In genomic region chr18:78729099-78729467, GRCh38 we compare ENCODE assay signal across 20 cellular contexts.
A peak's percentile ranks its signal among the peaks of the same experiment; 100 is the strongest.
DNase-seq lines count a peak whose midpoint lies in the region; ATAC-seq and TF ChIP-seq lines count a peak whose summit lies in the region.
"Had no signal": no experiment of that assay in that cellular context is flagged by ENCODE, and none has a peak within 500 bp of the region (broad histone marks: within the 10 kb centered on the region; RNA-seq: fewer than 3 reads in every experiment).

No MANE protein-coding gene starts in this region.

- H4K91ac ChIP-seq in H9 (ENCODE audit: insufficient read length, low read depth, low read length) = no peak overlapping the region

- no peak for TF ChIP-seq POLR2A in spleen (IDR thresholded peaks at IDR 0.05)

- no peak overlapping the region for H3K4me3 Mint-ChIP-seq in H9
- H3K4me3 Mint-ChIP-seq in osteocyte (ENCODE audit: unreplicated experiment) = no peak overlapping the region
- H3K4me3 Mint-ChIP-seq: B cell; CD8-positive, alpha-beta T cell; GM23338; HFFc6 had no signal

- H2BK5ac ChIP-seq in H9 (ENCODE audit: insufficient read length, low read length) = no peak overlapping the region

- no peaks in the 10 kb centered on the region for H3K79me2 ChIP-seq in H9 (ENCODE audit: insufficient read depth, low read length)

- H3K9me3 ChIP-seq in H9 (ENCODE audit: control insufficient read depth, low read depth, low read length) (no peaks in the 10 kb centered on the region), spleen (no peaks in the 10 kb centered on the region)
- H3K9me3 ChIP-seq: BLaER1 treated with 17β-estradiol and CSF1 and Interleukin-3, amounts not matched to agents 10 nM and 100 nM had no signal

- no peak overlapping the region for H2AK5ac ChIP-seq in H9 (ENCODE audit: insufficient read length, low read length)

- H3K4me3 ChIP-seq in spleen = no peak overlapping the region
- H3K4me3 ChIP-seq: BLaER1 treated with 17β-estradiol and CSF1 and Interleukin-3, amounts not matched to agents 10 nM and 100 nM; GM23338 had no signal

- H3T11ph ChIP-seq in H9 (ENCODE audit: low read length) = no peak overlapping the region

- no peak overlapping the region for H2BK15ac ChIP-seq in H9 (ENCODE audit: low read depth, low read length)

- H3K23ac ChIP-seq in H9 (ENCODE audit: insufficient read length, low read depth, low read length) = no peak overlapping the region

- no peak overlapping the region for H2BK20ac ChIP-seq in H9 (ENCODE audit: low read depth, low read length, poor library complexity, severe bottlenecking)

- H4K20me1 ChIP-seq in H9 (ENCODE audit: control insufficient read depth, insufficient read depth, insufficient read length) = no peaks in the 10 kb centered on the region

- H3K79me1 ChIP-seq in H9 (ENCODE audit: insufficient read depth, low read depth, low read length, poor library complexity, severe bottlenecking) = no peaks in the 10 kb centered on the region

- no peak overlapping the region for H2AFZ ChIP-seq in H9 (ENCODE audit: low read length)
- H2AFZ ChIP-seq: GM23338 had no signal

- no peak overlapping the region for H3K56ac ChIP-seq in H9 (ENCODE audit: insufficient read length, low read depth, low read length)

- H2BK12ac ChIP-seq in H9 (ENCODE audit: insufficient read length, low read depth, low read length) = no peak overlapping the region

- H3K27me3 Mint-ChIP-seq in H9 (ENCODE audit: low read depth) = peaks cover 5% of the 10 kb centered on the region
- no peaks in the 10 kb centered on the region for H3K27me3 Mint-ChIP-seq in osteocyte (ENCODE audit: unreplicated experiment)

- H3K27ac ChIP-seq in H9 (ENCODE audit: insufficient read length, low read depth, low read length) = no peak overlapping the region
- no peak overlapping the region for H3K27ac ChIP-seq in spleen
- H3K27ac ChIP-seq: BLaER1 treated with 17β-estradiol and CSF1 and Interleukin-3, amounts not matched to agents 10 nM and 100 nM had no signal

- TF ChIP-seq CTCF in H9 (conservative IDR thresholded peaks at IDR 0.05) = no peak
- TF ChIP-seq CTCF in osteocyte (IDR thresholded peaks at IDR 0.05) = no peak
- no peak for TF ChIP-seq CTCF in spleen (IDR thresholded peaks at IDR 0.05 in 8 of 11, conservative IDR thresholded peaks at IDR 0.05 in 3 of 11)

- peaks cover 5% of the 10 kb centered on the region; the same call in 1 of the 2 replicates for H3K4me1 ChIP-seq in H9 (ENCODE audit: insufficient read depth, low read length)
- no peaks in the 10 kb centered on the region for H3K4me1 ChIP-seq in spleen

- H3K36me3 Mint-ChIP-seq in H9 (ENCODE audit: insufficient read depth in 1 of 3, low read depth in 3 of 3) = no peaks in the 10 kb centered on the region; a peak in 1 of 7 replicates
- H3K36me3 Mint-ChIP-seq in osteocyte (ENCODE audit: unreplicated experiment) = no peaks in the 10 kb centered on the region
- H3K36me3 Mint-ChIP-seq: CD8-positive, alpha-beta T cell had no signal

- H3K4ac ChIP-seq in H9 (ENCODE audit: low read depth, low read length) = no peak overlapping the region

- H4K5ac ChIP-seq in H9 (ENCODE audit: insufficient read length, low read depth, low read length) = no peak overlapping the region

- H3K18ac ChIP-seq in H9 (ENCODE audit: insufficient read length, low read depth, low read length) = no peak overlapping the region

- intact Hi-C loops in spleen (cut with DNase I; ENCODE audit: low total_unique reads) = no loop called here

- H3K23me2 ChIP-seq in H9 (ENCODE audit: insufficient read length, low read depth, low read length, poor library complexity, severe bottlenecking) = no peaks in the 10 kb centered on the region

- H3K4me2 ChIP-seq in H9 (ENCODE audit: insufficient read depth, insufficient read length, low read length) = no peak overlapping the region
- H3K4me2 ChIP-seq: BLaER1 treated with 17β-estradiol and CSF1 and Interleukin-3, amounts not matched to agents 10 nM and 100 nM; GM23338 had no signal

- H3K9ac ChIP-seq in H9 (ENCODE audit: extremely low read depth, insufficient read length, low read length) = no peak overlapping the region
- H3K9ac ChIP-seq: BLaER1 treated with 17β-estradiol and CSF1 and Interleukin-3, amounts not matched to agents 10 nM and 100 nM had no signal

- no peaks in the 10 kb centered on the region for H3K27me3 ChIP-seq in H9 (ENCODE audit: insufficient read depth, low read length)
- H3K27me3 ChIP-seq in spleen (replicated peaks in 1 of 7) = peaks cover 0 to 35% (median 0%) of the 10 kb centered on the region in 7 donors
- H3K27me3 ChIP-seq: BLaER1 treated with 17β-estradiol and CSF1 and Interleukin-3, amounts not matched to agents 10 nM and 100 nM had no signal

- H3K4me1 Mint-ChIP-seq in H9 = peaks cover 7 to 13% of the 10 kb centered on the region in 2 experiments
- no peaks in the 10 kb centered on the region for H3K4me1 Mint-ChIP-seq in osteocyte (ENCODE audit: unreplicated experiment)
- H3K4me1 Mint-ChIP-seq: B cell had no signal

- no peaks in the 10 kb centered on the region for H3K9me3 Mint-ChIP-seq in H9
- peaks cover 4% of the 10 kb centered on the region for H3K9me3 Mint-ChIP-seq in osteocyte (ENCODE audit: unreplicated experiment)
- H3K9me3 Mint-ChIP-seq: CD8-positive, alpha-beta T cell had no signal

- DNase-seq in H9 = peak; percentile 14
- DNase-seq in islet precursor cell = peak; percentile 32
- DNase-seq in osteocyte (ENCODE audit: extremely low spot score, unreplicated experiment) = peak; percentile 68
- DNase-seq in spleen = peak; percentile 14
- no peak for DNase-seq in iPS-NIHi11 (ENCODE audit: low spot score)
- no peak for DNase-seq in NCI-H2107 (lab: John Stamatoyannopoulos, UW)
- DNase-seq in dedifferentiated amniotic fluid mesenchymal stem cell (ENCODE audit: extremely low spot score) = no peak
- DNase-seq: CD8-positive, alpha-beta T cell; COR-L47; DMS 273 treated with DMSO at 0.1 percent for 48 hours; DMS53; DND-41; EL; HFFc6 had no signal

- H2BK120ac ChIP-seq in H9 (ENCODE audit: low read depth, low read length, poor library complexity, severe bottlenecking) = no peak overlapping the region

- ATAC-seq in GM18502 (IDR thresholded peaks at IDR 0.05; ENCODE audit: poor library complexity, unreplicated experiment) = no peak
- ATAC-seq: CD8-positive, alpha-beta T cell; GM23338; HCT116; HepG2 had no signal

- H3K27ac Mint-ChIP-seq in H9 (no peak overlapping the region), osteocyte (ENCODE audit: unreplicated experiment) (no peak overlapping the region)
- H3K27ac Mint-ChIP-seq: B cell; CD8-positive, alpha-beta T cell; GM23338; HFFc6 had no signal

- WGBS in H9 (ENCODE audit: extremely low coverage, insufficient read length, low lambda C conversion rate) = no CpG with 5 or more reads among the region's 14 CpGs
- WGBS in spleen, 5 donors = 70 to 85% (median 83%) methylated on average over 14 of the region's 14 CpGs

- no peak overlapping the region for H4K8ac ChIP-seq in H9 (replicated peaks; ENCODE audit: insufficient read length, low read depth, low read length)

- H3K36me3 ChIP-seq in spleen = no peaks in the 10 kb centered on the region
- H3K36me3 ChIP-seq: BLaER1 treated with 17β-estradiol and CSF1 and Interleukin-3, amounts not matched to agents 10 nM and 100 nM had no signal

- H3K14ac ChIP-seq in H9 (ENCODE audit: insufficient read depth, low read length) = no peak overlapping the region

Comparison
In these comparisons a context has a peak if more than half of its experiments do, and no peak if none do; other contexts are left out.
1. DNase-seq: peak in H9 (single experiment), islet precursor cell (single experiment), osteocyte (single experiment) and spleen (single experiment); none in iPS-NIHi11 (single experiment), NCI-H2107 (single experiment) and dedifferentiated amniotic fluid mesenchymal stem cell (single experiment).